Comparison of ENCODE assay signal across 1 cellular context in genomic region chr3:8152826-8153418, GRCh38.
TF ChIP-seq lines count a peak whose summit lies in the region.

No MANE protein-coding gene starts in this region.

TF ChIP-seq in GM23338, 12 proteins besides CTCF, POLR2A, EP300 and RAD21 (continued from another document):
- no peak for TF ChIP-seq EZH2 (IDR thresholded peaks at IDR 0.05; ENCODE audit: low read depth, unreplicated experiment)
TF ChIP-seq in GM23338: peak in this region for 0.
